1 cellular context compared by ENCODE assay signal in genomic region chr1:57401671-57402070, GRCh38.
TF ChIP-seq lines count a peak whose summit lies in the region.

No MANE protein-coding gene starts in this region.

TF ChIP-seq in GM23338, 12 proteins besides CTCF, POLR2A, EP300 and RAD21 (continued from another document):
- no peak for TF ChIP-seq ETS1 (IDR thresholded peaks at IDR 0.05)
- TF ChIP-seq STAT1 (IDR thresholded peaks at IDR 0.05; ENCODE audit: unreplicated experiment): no peak
- TF ChIP-seq EZH2phosphoT487 (IDR thresholded peaks at IDR 0.05; ENCODE audit: unreplicated experiment): no peak
- no peak for TF ChIP-seq REST (IDR thresholded peaks at IDR 0.05; ENCODE audit: unreplicated experiment)
- no peak for TF ChIP-seq CREB1 (CRISPR knock-in tag; IDR thresholded peaks at IDR 0.05; ENCODE audit: low read depth)
- TF ChIP-seq JUNB (IDR thresholded peaks at IDR 0.05; ENCODE audit: unreplicated experiment): no peak
